In genomic region chr5:151740958-151741373, GRCh38 we compare ENCODE assay signal across 8 cellular contexts.
DNase-seq lines count a peak whose midpoint lies in the region; ATAC-seq and TF ChIP-seq lines count a peak whose summit lies in the region.

No MANE protein-coding gene starts in this region.

- H3K4me3 ChIP-seq in subcutaneous abdominal adipose tissue (ENCODE audit: low read depth in 1 of 5, low read length in 5 of 5) (peak overlapping the region in 2 of 5 donors; percentile 19 to 39), MM.1S (ENCODE audit: low read length) (no peak overlapping the region)

- no peak for TF ChIP-seq CTCF in MM.1S (IDR thresholded peaks at IDR 0.05; ENCODE audit: low read length)

- H3K4me1 ChIP-seq in subcutaneous abdominal adipose tissue (ENCODE audit: control insufficient read depth in 5 of 5, insufficient read depth in 5 of 5, low read length in 5 of 5) (peaks cover 19 to 70% (median 51%) of the 10 kb centered on the region in 5 donors), MM.1S (ENCODE audit: low read length) (peaks cover 4% of the 10 kb centered on the region; the same call in 1 of the 2 replicates)

- H3K79me2 ChIP-seq in MM.1S (ENCODE audit: low read length): peaks cover 64% of the 10 kb centered on the region

- H3K9ac ChIP-seq in subcutaneous abdominal adipose tissue (ENCODE audit: low read length in 5 of 5) (peak overlapping the region in 4 of 5 donors; percentile 3 to 18 (median 12)), MM.1S (ENCODE audit: low read length) (no peak overlapping the region)

- H3K9me2 ChIP-seq in MM.1S (replicated peaks; ENCODE audit: insufficient read depth, low read length): no peaks in the 10 kb centered on the region

- H3F3A ChIP-seq in MM.1S (ENCODE audit: insufficient read depth, low read length): peaks cover 10% of the 10 kb centered on the region

- DNase-seq in HS-27A (ENCODE audit: low read depth): peak; percentile 54
- DNase-seq in epithelial cell of prostate (ENCODE audit: low read depth, low spot score): no peak
- DNase-seq in NCI-H2171 (lab: John Stamatoyannopoulos, UW): no peak
- DNase-seq in NCI-H748 (lab: John Stamatoyannopoulos, UW; ENCODE audit: unreplicated experiment): no peak
- DNase-seq in NCI-H345 treated with DMSO at 0.1 percent for 48 hours (lab: John Stamatoyannopoulos, UW; ENCODE audit: unreplicated experiment): no peak
- no peak for DNase-seq in MM.1S

- no peak overlapping the region for H3K4me2 ChIP-seq in MM.1S (ENCODE audit: low read depth, low read length)

- H3K27me3 ChIP-seq in subcutaneous abdominal adipose tissue (ENCODE audit: control insufficient read depth in 5 of 5, insufficient read depth in 4 of 5, low read length in 5 of 5) (no peaks in the 10 kb centered on the region), MM.1S (replicated peaks; ENCODE audit: insufficient read depth, low read length) (no peaks in the 10 kb centered on the region)

- H3K36me3 ChIP-seq in subcutaneous abdominal adipose tissue (ENCODE audit: control insufficient read depth in 5 of 5, insufficient read depth in 5 of 5, low read length in 5 of 5) (peaks cover 0 to 27% (median 13%) of the 10 kb centered on the region in 5 donors), MM.1S (replicated peaks; ENCODE audit: insufficient read depth, low read length) (peaks cover 16% of the 10 kb centered on the region; the same call in 1 of the 2 replicates)

- peak; percentile 4 for ATAC-seq in GM19452 (IDR thresholded peaks at IDR 0.05; ENCODE audit: unreplicated experiment)

- H3K9me3 ChIP-seq in subcutaneous abdominal adipose tissue (ENCODE audit: control insufficient read depth in 5 of 5, low read length in 5 of 5) (no peaks in the 10 kb centered on the region), MM.1S (replicated peaks; ENCODE audit: insufficient read depth, low read length) (no peaks in the 10 kb centered on the region)

- H2AFZ ChIP-seq in MM.1S (ENCODE audit: low read length): no peak overlapping the region

- H4K20me1 ChIP-seq in MM.1S (ENCODE audit: insufficient read depth, low read length): no peaks in the 10 kb centered on the region

- H3K27ac ChIP-seq in epithelial cell of prostate (peak overlapping the region; percentile 99), subcutaneous abdominal adipose tissue (ENCODE audit: low read depth, low read length) (peak overlapping the region; percentile 90), MM.1S (ENCODE audit: low read length) (no peak overlapping the region)
